In the genomic region with DNA sequence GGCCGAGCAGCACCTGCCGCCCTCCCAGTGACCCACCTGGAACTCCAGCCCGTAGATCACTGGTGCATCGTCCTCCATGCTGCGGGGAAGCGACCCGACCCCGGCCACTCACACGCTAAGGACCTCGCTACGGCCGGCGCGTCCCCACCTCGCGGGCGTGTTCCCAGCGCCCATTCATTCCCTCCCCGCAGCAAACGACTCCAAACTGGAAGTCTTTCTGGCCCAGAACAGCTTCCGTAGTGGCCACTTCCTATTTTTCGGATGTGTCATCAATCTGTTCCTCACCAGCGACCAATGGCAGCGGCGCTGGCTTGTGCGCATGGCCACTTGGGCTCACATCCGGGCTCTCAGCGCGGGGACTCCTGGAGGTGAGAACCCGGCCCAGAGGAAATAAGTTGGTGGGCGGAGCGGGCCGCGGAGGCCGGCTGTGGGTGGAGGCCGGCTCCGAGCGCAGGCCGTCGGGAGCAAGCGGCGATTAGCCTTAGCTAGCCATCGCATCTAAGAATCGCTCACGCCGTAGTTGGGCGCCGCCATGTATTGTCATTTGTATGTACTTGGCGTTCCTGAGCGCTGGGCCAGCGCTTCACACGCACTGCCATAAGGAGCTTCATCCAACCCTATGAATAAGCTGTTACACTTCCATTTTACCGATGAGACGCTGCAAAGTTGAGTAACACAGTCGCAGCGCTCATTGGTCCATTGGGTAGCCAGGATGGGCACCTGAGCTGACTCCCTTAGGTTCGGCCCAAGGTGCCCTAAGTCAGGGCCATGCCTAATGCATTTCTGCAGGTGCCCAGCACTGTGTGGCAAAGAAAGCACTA, we compare ENCODE assay signal across 8 cellular contexts. TPM values are rescaled to one million over a fixed set of nuclear protein-coding genes. Genes with fewer than 3 reads are reported as not detected.
A peak's percentile ranks its signal among the peaks of the same experiment; 100 is the strongest.
DNase-seq lines count a peak whose midpoint lies in the region; ATAC-seq and TF ChIP-seq lines count a peak whose summit lies in the region.

A gene (minus strand): TSS at position 207 of the 821 bp plus-strand sequence. CDS start 129 bp downstream, at position 78.

- peak; percentile 82 for ATAC-seq in GM23338
- peak; percentile 88 for ATAC-seq in naive thymus-derived CD4-positive, alpha-beta T cell
- ATAC-seq in stimulated activated naive B cell treated with anti-CD40 and anti-IgM and Interleukin-4, amounts not matched to agents 10 μg/mL and 1 μg/mL and 100 μg/mL, for 72 hours (replicated peaks), result peak; percentile 86 to 88

- H3K79me2 ChIP-seq in DOHH2 (ENCODE audit: control insufficient read depth, low read length) (peaks cover 71% of the 10 kb centered on the region), GM23338 (replicated peaks; ENCODE audit: insufficient read depth) (peaks cover 55% of the 10 kb centered on the region)

- TF ChIP-seq CTCF in DOHH2 (IDR thresholded peaks at IDR 0.05; ENCODE audit: low read depth, low read length, poor library complexity, severe bottlenecking), result no peak
- TF ChIP-seq CTCF in GM23338 (conservative IDR thresholded peaks at IDR 0.05; ENCODE audit: low read depth in 2 of 2), result no peak

- H3F3A ChIP-seq in DOHH2 (ENCODE audit: control insufficient read depth, insufficient read depth) (no peaks in the 10 kb centered on the region), GM23338 (replicated peaks; ENCODE audit: low read depth) (peaks cover 3% of the 10 kb centered on the region)

- peak within 1 kb of the TSS; percentile 96 for H3K4me3 Mint-ChIP-seq in GM23338
- H3K4me3 Mint-ChIP-seq in naive thymus-derived CD4-positive, alpha-beta T cell, result peak within 1 kb of the TSS; percentile 96 to 99 (median 98)
- peak within 1 kb of the TSS; percentile 97 to 99 for H3K4me3 Mint-ChIP-seq in stimulated activated naive B cell treated with anti-CD40 and anti-IgM and Interleukin-4, amounts not matched to agents 10 μg/mL and 1 μg/mL and 100 μg/mL, for 72 hours

- H3K4me1 Mint-ChIP-seq in GM23338, result peaks cover 24% of the 10 kb centered on the region
- peaks cover 18 to 62% (median 46%) of the 10 kb centered on the region in 7 donors for H3K4me1 Mint-ChIP-seq in naive thymus-derived CD4-positive, alpha-beta T cell
- H3K4me1 Mint-ChIP-seq in stimulated activated naive B cell treated with anti-CD40 and anti-IgM and Interleukin-4, amounts not matched to agents 10 μg/mL and 1 μg/mL and 100 μg/mL, for 72 hours, result peaks cover 18 to 43% of the 10 kb centered on the region in 2 donors

- POLR2A ChIA-PET in naive thymus-derived CD4-positive, alpha-beta T cell (lab: Charles Lee), result interaction anchor here (0.6 to 4.3 kb wide), 11 partner anchors 16 to 764 kb away, joined by 3 to 18 read pairs (median 5); a partner anchor contains a TSS

- peak within 1 kb of the TSS; percentile 95 for H3K27ac Mint-ChIP-seq in GM23338
- H3K27ac Mint-ChIP-seq in naive thymus-derived CD4-positive, alpha-beta T cell, result peak within 1 kb of the TSS; percentile 94 to 99 (median 99)
- peak within 1 kb of the TSS; percentile 99 for H3K27ac Mint-ChIP-seq in stimulated activated naive B cell treated with anti-CD40 and anti-IgM and Interleukin-4, amounts not matched to agents 10 μg/mL and 1 μg/mL and 100 μg/mL, for 72 hours

- H3K27me3 ChIP-seq in DOHH2 (ENCODE audit: control insufficient read depth, low read length) (no peaks in the 10 kb centered on the region), GM23338 (ENCODE audit: insufficient read depth) (no peaks in the 10 kb centered on the region)
- H3K27me3 ChIP-seq in naive thymus-derived CD4-positive, alpha-beta T cell (ENCODE audit: control insufficient read depth in 2 of 2, insufficient read depth in 2 of 2, low read length in 2 of 2), result no peaks in the 10 kb centered on the region

- H3K4me3 ChIP-seq in DOHH2 (ENCODE audit: low read length) (peak within 1 kb of the TSS; percentile 97), GM23338 (peak within 1 kb of the TSS; percentile 98)
- peak within 1 kb of the TSS; percentile 90 for H3K4me3 ChIP-seq in naive thymus-derived CD4-positive, alpha-beta T cell (ENCODE audit: low read length)

- peaks cover 13% of the 10 kb centered on the region for H3K36me3 Mint-ChIP-seq in GM23338 (ENCODE audit: low read depth)
- H3K36me3 Mint-ChIP-seq in naive thymus-derived CD4-positive, alpha-beta T cell, result peaks cover 0 to 18% (median 5%) of the 10 kb centered on the region in 5 donors
- peaks cover 9 to 17% of the 10 kb centered on the region in 2 donors for H3K36me3 Mint-ChIP-seq in stimulated activated naive B cell treated with anti-CD40 and anti-IgM and Interleukin-4, amounts not matched to agents 10 μg/mL and 1 μg/mL and 100 μg/mL, for 72 hours

- H3K4me2 ChIP-seq in DOHH2 (ENCODE audit: low read length), result peak within 1 kb of the TSS; percentile 92
- H3K4me2 ChIP-seq in GM23338, result peak within 1 kb of the TSS; percentile 97

- no peaks in the 10 kb centered on the region; the same call in 2 of the 3 replicates for H3K9me3 Mint-ChIP-seq in GM23338
- H3K9me3 Mint-ChIP-seq in naive thymus-derived CD4-positive, alpha-beta T cell, result peaks cover 0 to 8% (median 0%) of the 10 kb centered on the region in 11 donors
- H3K9me3 Mint-ChIP-seq in stimulated activated naive B cell treated with anti-CD40 and anti-IgM and Interleukin-4, amounts not matched to agents 10 μg/mL and 1 μg/mL and 100 μg/mL, for 72 hours, result no peaks in the 10 kb centered on the region

- H3K27ac ChIP-seq in DOHH2 (ENCODE audit: low read depth, low read length) (peak within 1 kb of the TSS; percentile 59), GM23338 (ENCODE audit: low read depth) (peak within 1 kb of the TSS; percentile 90)
- peak within 1 kb of the TSS; percentile 87 for H3K27ac ChIP-seq in naive thymus-derived CD4-positive, alpha-beta T cell (ENCODE audit: low read depth, low read length)

- CTCF ChIA-PET in naive thymus-derived CD4-positive, alpha-beta T cell (lab: Charles Lee), result interaction anchor here (0.7 to 1.4 kb wide), 3 partner anchors 46 to 273 kb away, joined by 3 read pairs; no protein-coding TSS in a partner anchor

- H3K9me3 ChIP-seq in DOHH2 (ENCODE audit: control insufficient read depth, insufficient read depth, low read length), result no peaks in the 10 kb centered on the region
- H3K9me3 ChIP-seq in naive thymus-derived CD4-positive, alpha-beta T cell (ENCODE audit: control insufficient read depth in 2 of 3, low read length in 3 of 3), result no peaks in the 10 kb centered on the region

- peaks cover 4% of the 10 kb centered on the region; the same call in 1 of the 2 replicates for H4K20me1 ChIP-seq in DOHH2 (ENCODE audit: control insufficient read depth, insufficient read depth, low read depth, low read length)
- 0 out of 2 replicates have a peak, but pooled peaks cover 5% of the 10 kb centered on the region for H4K20me1 ChIP-seq in GM23338 (replicated peaks; ENCODE audit: insufficient read depth)

- peak; percentile 99 for DNase-seq in GM23338 (ENCODE audit: low spot score)
- DNase-seq in LHCN-M2 (ENCODE audit: low read depth), result peak; percentile 98
- peak; percentile 98 for DNase-seq in RPMI8226
- peak; percentile 92 to 96 for DNase-seq in activated T-helper 1 cell treated with anti-CD3 and anti-CD28 coated beads, Interleukin-2, amount 50 U/mL, for 16 hours (ENCODE audit: low read depth in 1 of 2, low spot score in 1 of 2)
- DNase-seq in fibroblast of gingiva (ENCODE audit: low read depth), result peak; percentile 97
- DNase-seq in naive thymus-derived CD4-positive, alpha-beta T cell, result peak; percentile 88 to 96 (median 95)
- DNase-seq in stimulated activated naive B cell treated with anti-CD40 and anti-IgM and Interleukin-4, amounts not matched to agents 10 μg/mL and 1 μg/mL and 100 μg/mL, for 72 hours, result peak; percentile 96

- H3K4me1 ChIP-seq in DOHH2 (ENCODE audit: control insufficient read depth, low read length) (peaks cover 35% of the 10 kb centered on the region), GM23338 (ENCODE audit: insufficient read depth) (peaks cover 17% of the 10 kb centered on the region)
- peaks cover 24 to 29% of the 10 kb centered on the region in 2 donors for H3K4me1 ChIP-seq in naive thymus-derived CD4-positive, alpha-beta T cell (ENCODE audit: control insufficient read depth in 2 of 2, insufficient read depth in 2 of 2, low read length in 2 of 2)

- H3K27me3 Mint-ChIP-seq in GM23338 (ENCODE audit: insufficient read depth, low read depth, poor library complexity), result peaks cover 6% of the 10 kb centered on the region
- no peaks in the 10 kb centered on the region for H3K27me3 Mint-ChIP-seq in naive thymus-derived CD4-positive, alpha-beta T cell
- H3K27me3 Mint-ChIP-seq in stimulated activated naive B cell treated with anti-CD40 and anti-IgM and Interleukin-4, amounts not matched to agents 10 μg/mL and 1 μg/mL and 100 μg/mL, for 72 hours, result no peaks in the 10 kb centered on the region

- peaks cover 26% of the 10 kb centered on the region for H3K36me3 ChIP-seq in DOHH2 (ENCODE audit: control insufficient read depth, low read length)
- H3K36me3 ChIP-seq in GM23338 (ENCODE audit: insufficient read depth), result no peaks in the 10 kb centered on the region
- H3K36me3 ChIP-seq in naive thymus-derived CD4-positive, alpha-beta T cell (ENCODE audit: control insufficient read depth in 2 of 3, insufficient read depth in 3 of 3, low read length in 3 of 3), result peaks cover 0 to 6% (median 0%) of the 10 kb centered on the region in 3 experiments

- intact Hi-C loops in naive thymus-derived CD4-positive, alpha-beta T cell (cut with micrococcal nuclease), result loop anchor here (1.0 to 5.0 kb wide), 9 partner anchors 44 to 1321 kb away; a partner anchor contains a TSS

- H2AFZ ChIP-seq in GM23338, result peak within 1 kb of the TSS; percentile 79

- H3K9me2 ChIP-seq in DOHH2 (replicated peaks; ENCODE audit: control insufficient read depth, low read length) (no peaks in the 10 kb centered on the region), GM23338 (ENCODE audit: insufficient read depth) (0 out of 2 replicates have a peak, but pooled peaks cover 3% of the 10 kb centered on the region)

TF ChIP-seq in GM23338, 12 proteins besides CTCF, POLR2A, EP300 and RAD21 (continues in another document):
- TF ChIP-seq ZNF114 (CRISPR knock-in tag; IDR thresholded peaks at IDR 0.05), result no peak
- TF ChIP-seq EZH2phosphoT487 (IDR thresholded peaks at IDR 0.05; ENCODE audit: unreplicated experiment), result no peak
- no peak for TF ChIP-seq JUNB (IDR thresholded peaks at IDR 0.05; ENCODE audit: unreplicated experiment)

RNA-seq across cellular contexts. Expression of the gene that starts here (rescaled TPM):
- total RNA-seq in GM23338 (2014; rRNA removed; shearing (Covaris generic)), result 40.5 and 46.3 TPM in 2 replicates
- 17.0 and 17.4 TPM in 2 replicates for polyA plus RNA-seq in GM23338 (2016; fragmentation: Nextera tagmentation; extraction: Ambion mirVana)
- total RNA-seq in LHCN-M2 (2014; rRNA removed), result 54.8 and 77.5 TPM in 2 replicates
- 32.7 TPM for polyA plus RNA-seq in LHCN-M2 (2012)
- 10 to 100 TPM; 24.4 to 46.2 (median 25.5) TPM for total RNA-seq in naive thymus-derived CD4-positive, alpha-beta T cell
- 10 to 100 TPM; 34.4 to 40.2 TPM for polyA plus RNA-seq in naive thymus-derived CD4-positive, alpha-beta T cell

Comparison
In these comparisons a context has a peak if more than half of its experiments do, and no peak if none do; other contexts are left out.
1. Peak in every context shown above with its lines: DNase-seq, ATAC-seq, H3K4me3 ChIP-seq and H3K27ac ChIP-seq.